In the genomic region with DNA sequence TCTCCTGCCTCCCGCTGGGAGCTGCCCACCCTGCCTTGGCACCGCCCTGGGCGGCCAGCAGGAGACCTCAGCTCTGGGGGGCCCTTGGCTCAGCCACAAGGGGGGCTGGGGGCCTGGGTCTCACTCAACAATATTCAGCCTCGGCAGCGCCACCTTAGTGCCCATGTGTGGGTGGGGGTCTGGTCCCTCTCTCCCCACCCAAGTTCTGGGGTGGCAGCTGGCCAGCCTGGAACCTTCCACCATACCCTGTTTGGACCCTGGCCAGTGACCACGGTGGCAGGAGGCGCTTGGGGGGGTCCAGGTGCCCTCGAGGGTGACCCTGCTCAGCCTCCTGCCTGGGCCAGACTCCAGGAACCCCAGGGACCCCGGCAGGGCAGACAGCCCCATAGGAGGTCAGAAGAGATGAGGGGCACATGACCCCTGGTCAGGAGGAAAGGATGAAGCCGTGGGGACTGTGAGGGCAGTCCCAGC, we compare ENCODE assay signal across 32 cellular contexts. TPM values are rescaled to one million over a fixed set of nuclear protein-coding genes. Genes with fewer than 3 reads are reported as not detected.
"Had no signal": no experiment of that assay in that cellular context is flagged by ENCODE, and none has a peak within 500 bp of the region (broad histone marks: within the 10 kb centered on the region; RNA-seq: fewer than 3 reads in every experiment).

No MANE protein-coding gene starts in this region.

- ATAC-seq: activated CD4-positive, CD25-positive, alpha-beta regulatory T cell treated with anti-CD3 and anti-CD28 coated beads, Interleukin-2, amount 50 U/mL, for 24 hours; foreskin keratinocyte; heart left ventricle; naive thymus-derived CD4-positive, alpha-beta T cell; pancreas; right lobe of liver; stimulated activated memory B cell treated with anti-CD40 and anti-IgM and Interleukin-4, amounts not matched to agents 10 μg/mL and 1 μg/mL and 100 μg/mL, for 72 hours; T-helper 17 cell had no signal

- H3K36me3 ChIP-seq: esophagus muscularis mucosa, heart left ventricle, pancreas, right lobe of liver, stomach, thyroid gland, upper lobe of left lung, vagina, WERI-Rb-1 had no signal

- H3K27ac ChIP-seq: esophagus muscularis mucosa, foreskin keratinocyte, heart left ventricle, pancreas, right lobe of liver, skin epidermis, stomach, thyroid gland, upper lobe of left lung, vagina, WERI-Rb-1 had no signal

- H3K9me3 ChIP-seq: esophagus muscularis mucosa, heart left ventricle, pancreas, right lobe of liver, stomach, thyroid gland, upper lobe of left lung, vagina had no signal

- H3K4me3 ChIP-seq: esophagus muscularis mucosa, heart left ventricle, pancreas, right lobe of liver, skin epidermis, stomach, thyroid gland, upper lobe of left lung, vagina had no signal

- FAIRE-seq: astrocyte, pancreas had no signal

- H3K4me1 ChIP-seq: esophagus muscularis mucosa, foreskin keratinocyte, heart left ventricle, pancreas, right lobe of liver, stomach, thyroid gland, upper lobe of left lung, vagina had no signal

- DNase-seq: activated CD4-positive, alpha-beta T cell treated with anti-CD3 and anti-CD28 coated beads for 48 hours; activated CD4-positive, alpha-beta T cell treated with anti-CD3 and anti-CD28 coated beads, Interleukin-2, amount 50 U/mL, for 48 hours; activated CD8-positive, alpha-beta memory T cell treated with anti-CD3 and anti-CD28 coated beads for 24 hours; activated effector memory CD4-positive, alpha-beta T cell treated with anti-CD3 and anti-CD28 coated beads, Interleukin-2, amount 50 U/mL, for 16 hours; activated naive CD4-positive, alpha-beta T cell treated with anti-CD3 and anti-CD28 coated beads for 36 hours; activated naive CD8-positive, alpha-beta T cell treated with anti-CD3 and anti-CD28 coated beads, Interleukin-2, amount 10 ng/mL, durations not matched to agents 7 days and 5 days; activated T-cell treated with anti-CD3 and anti-CD28 coated beads, Interleukin-2, amount 50 U/mL, for 1 hour; central memory CD4-positive, alpha-beta T cell; foreskin keratinocyte; hypothalamus; immature natural killer cell; kidney glomerular epithelial cell; naive thymus-derived CD4-positive, alpha-beta T cell; nucleus accumbens; stimulated activated CD4-positive, alpha-beta T cell treated with anti-CD3 and anti-CD28 coated beads, Interleukin-12 subunit alpha, Interleukin-12 subunit beta, amount 100 ng/mL, for 4 hours; stimulated activated CD4-positive, alpha-beta T cell treated with anti-CD3 and anti-CD28 coated beads, Interleukin-4, amount 100 ng/mL, for 4 hours; stimulated activated CD8-positive, alpha-beta memory T cell treated with anti-CD3 and anti-CD28 coated beads, Interleukin-4, amount 100 ng/mL, for 48 hours; stomach; T-helper 17 cell; T1000; thyroid gland; WERI-Rb-1 had no signal

RNA-seq across cellular contexts. Expression of gene NKD2, which starts 22.2 kb away (rescaled TPM):
- total RNA-seq: T-helper 17 cell had no signal
- polyA plus RNA-seq: foreskin keratinocyte; immature natural killer cell; naive thymus-derived CD4-positive, alpha-beta T cell had no signal
